In genomic region chr5:141402553-141403328, GRCh38 we compare ENCODE assay signal across 9 cellular contexts. TPM values are rescaled to one million over a fixed set of nuclear protein-coding genes. Genes with fewer than 3 reads are reported as not detected.
DNase-seq lines count a peak whose midpoint lies in the region; ATAC-seq, FAIRE-seq and TF ChIP-seq lines count a peak whose summit lies in the region.
"Had no signal": no experiment of that assay in that cellular context is flagged by ENCODE, and none has a peak within 500 bp of the region (broad histone marks: within the 10 kb centered on the region; RNA-seq: fewer than 3 reads in every experiment).

Gene PCDHGA9, plus strand, starts transcription at chr5:141402778. Its CDS starts 175 bp downstream, at chr5:141402953.

- peaks cover 0 to 4% (median 0%) of the 10 kb centered on the region in 3 donors for H3K4me1 ChIP-seq in gastroesophageal sphincter
- H3K4me1 ChIP-seq: BLaER1 treated with 17β-estradiol and CSF1 and Interleukin-3, amounts not matched to agents 10 nM and 100 nM had no signal

- DNase-seq in NCI-H2196 (lab: John Stamatoyannopoulos, UW; ENCODE audit: unreplicated experiment) (peak; percentile 3), NCI-H2196 treated with DMSO at 0.1 percent for 48 hours (lab: John Stamatoyannopoulos, UW; ENCODE audit: unreplicated experiment) (no peak), OCI-M1 (lab: John Stamatoyannopoulos, UW) (peak; percentile 29), frontal cortex (ENCODE audit: low spot score in 2 of 2) (no peak)
- DNase-seq in stimulated activated effector memory CD8-positive, alpha-beta T cell treated with anti-CD3 and anti-CD28 coated beads, Interleukin-12 subunit alpha, Interleukin-12 subunit beta, amount 100 ng/mL, for 72 hours (ENCODE audit: low spot score in 2 of 2): no peak
- DNase-seq in stimulated activated CD8-positive, alpha-beta memory T cell treated with anti-CD3 and anti-CD28 coated beads, Interleukin-4, amount 100 ng/mL, for 48 hours: no peak

- WGBS in gastroesophageal sphincter (ENCODE audit: low coverage in 1 of 2), 2 donors: 14% methylated on average over 17 to 23 of the region's 30 CpGs

- no peaks in the 10 kb centered on the region for H3K36me3 Mint-ChIP-seq in stimulated activated effector memory CD8-positive, alpha-beta T cell treated with anti-CD3 and anti-CD28 coated beads, Interleukin-12 subunit alpha, Interleukin-12 subunit beta, amount 100 ng/mL, for 72 hours

- H3K9me3 Mint-ChIP-seq in stimulated activated effector memory CD8-positive, alpha-beta T cell treated with anti-CD3 and anti-CD28 coated beads, Interleukin-12 subunit alpha, Interleukin-12 subunit beta, amount 100 ng/mL, for 72 hours: peaks cover 12% of the 10 kb centered on the region

- H3K36me3 ChIP-seq in gastroesophageal sphincter: peaks cover 0 to 18% of the 10 kb centered on the region in 2 donors
- H3K36me3 ChIP-seq: BLaER1 treated with 17β-estradiol and CSF1 and Interleukin-3, amounts not matched to agents 10 nM and 100 nM had no signal

- no peak for ATAC-seq in gastroesophageal sphincter
- no peak for ATAC-seq in stimulated activated effector memory CD8-positive, alpha-beta T cell treated with anti-CD3 and anti-CD28 coated beads, Interleukin-12 subunit alpha, Interleukin-12 subunit beta, amount 100 ng/mL, for 72 hours
- ATAC-seq in GM19455 (IDR thresholded peaks at IDR 0.05; ENCODE audit: unreplicated experiment): no peak

- TF ChIP-seq EP300 in gastroesophageal sphincter (IDR thresholded peaks at IDR 0.05): no peak

- peak within 1 kb of the TSS; percentile 15 for H3K4me3 Mint-ChIP-seq in stimulated activated effector memory CD8-positive, alpha-beta T cell treated with anti-CD3 and anti-CD28 coated beads, Interleukin-12 subunit alpha, Interleukin-12 subunit beta, amount 100 ng/mL, for 72 hours

- peaks cover 3 to 95% (median 15%) of the 10 kb centered on the region in 3 donors for H3K9me3 ChIP-seq in gastroesophageal sphincter

- TF ChIP-seq POLR2A in gastroesophageal sphincter (IDR thresholded peaks at IDR 0.05): no peak

- no peak within 1 kb of the TSS for H3K27ac Mint-ChIP-seq in stimulated activated effector memory CD8-positive, alpha-beta T cell treated with anti-CD3 and anti-CD28 coated beads, Interleukin-12 subunit alpha, Interleukin-12 subunit beta, amount 100 ng/mL, for 72 hours

- peaks cover 8% of the 10 kb centered on the region for H3K27me3 ChIP-seq in gastroesophageal sphincter
- H3K27me3 ChIP-seq: BLaER1 treated with 17β-estradiol and CSF1 and Interleukin-3, amounts not matched to agents 10 nM and 100 nM had no signal

- FAIRE-seq in frontal cortex (lab: Jason Lieb, UNC): no peak

- peak within 1 kb of the TSS; percentile 8 to 34 for H3K4me3 ChIP-seq in gastroesophageal sphincter
- H3K4me3 ChIP-seq: BLaER1 treated with 17β-estradiol and CSF1 and Interleukin-3, amounts not matched to agents 10 nM and 100 nM had no signal

- TF ChIP-seq CTCF in gastroesophageal sphincter (IDR thresholded peaks at IDR 0.05): peak in 1 of 4 experiments; percentile 23

- no peak within 1 kb of the TSS for H3K27ac ChIP-seq in gastroesophageal sphincter
- H3K27ac ChIP-seq: BLaER1 treated with 17β-estradiol and CSF1 and Interleukin-3, amounts not matched to agents 10 nM and 100 nM had no signal

- H3K4me1 Mint-ChIP-seq in stimulated activated effector memory CD8-positive, alpha-beta T cell treated with anti-CD3 and anti-CD28 coated beads, Interleukin-12 subunit alpha, Interleukin-12 subunit beta, amount 100 ng/mL, for 72 hours: no peaks in the 10 kb centered on the region

RNA-seq across cellular contexts. Expression of gene PCDHGA9, which starts in this region (rescaled TPM):
- 1 to 10 TPM; 3.3 to 8.6 (median 5.9) TPM for total RNA-seq in gastroesophageal sphincter
- total RNA-seq in frontal cortex: 6.9 TPM

Comparison
In these comparisons a context has a peak if more than half of its experiments do, and no peak if none do; other contexts are left out.
1. DNase-seq: peak in NCI-H2196 (single experiment) and OCI-M1 (single experiment); none in NCI-H2196 treated with DMSO at 0.1 percent for 48 hours (single experiment), stimulated activated effector memory CD8-positive, alpha-beta T cell treated with anti-CD3 and anti-CD28 coated beads, Interleukin-12 subunit alpha, Interleukin-12 subunit beta, amount 100 ng/mL, for 72 hours (0 of 2), frontal cortex (0 of 2) and stimulated activated CD8-positive, alpha-beta memory T cell treated with anti-CD3 and anti-CD28 coated beads, Interleukin-4, amount 100 ng/mL, for 48 hours (single experiment).